8 cellular contexts compared by ENCODE assay signal in the genomic region with DNA sequence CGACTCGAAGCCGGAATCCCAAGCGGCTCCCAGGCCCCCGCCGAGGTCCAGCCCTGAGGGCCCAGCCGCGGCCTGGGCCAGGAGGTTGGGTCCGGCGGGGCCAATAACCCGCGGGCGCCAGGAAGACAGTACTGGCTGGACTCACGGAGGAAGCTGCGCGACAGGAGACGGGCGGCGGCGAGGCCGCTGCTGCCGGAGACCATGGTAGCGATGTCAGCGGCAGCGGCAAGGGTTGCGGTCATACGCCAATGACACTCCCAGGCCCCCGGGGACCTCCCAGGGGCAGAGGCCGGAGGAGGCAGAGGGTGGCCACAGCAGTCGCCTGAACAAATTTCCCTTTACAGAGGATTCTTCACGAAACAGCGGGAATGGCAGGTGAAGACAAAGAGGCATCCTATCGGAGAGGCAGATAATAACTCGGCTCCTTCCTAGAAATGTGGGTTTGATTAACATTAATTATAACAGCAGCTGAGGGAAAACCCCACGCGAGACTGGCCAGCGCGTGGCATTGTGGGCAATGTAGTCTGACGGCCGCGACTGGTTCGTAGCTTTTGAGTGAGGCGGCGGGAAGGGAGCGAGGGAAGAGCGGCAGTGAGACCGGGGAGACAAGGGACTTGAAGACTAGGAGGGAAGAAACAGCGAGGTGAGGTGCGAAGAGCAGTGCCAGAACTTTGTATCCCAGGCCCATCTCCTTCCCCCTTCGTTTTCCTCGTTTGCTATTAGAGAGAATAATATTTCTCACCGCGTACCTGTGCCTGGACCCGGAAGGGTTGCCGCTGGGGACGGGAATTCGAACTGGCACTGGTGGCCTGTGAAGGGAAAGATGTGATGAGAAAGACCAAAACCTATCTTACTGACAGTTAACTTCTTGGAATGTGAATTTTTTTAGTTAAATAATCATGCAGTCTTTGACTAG. TPM values are rescaled to one million over a fixed set of nuclear protein-coding genes. Genes with fewer than 3 reads are reported as not detected.
A peak's percentile ranks its signal among the peaks of the same experiment; 100 is the strongest.
DNase-seq lines count a peak whose midpoint lies in the region; ATAC-seq and TF ChIP-seq lines count a peak whose summit lies in the region.

A gene (minus strand): TSS at position 253 of the 916 bp plus-strand sequence. CDS start 11 bp downstream, at position 242.

- ATAC-seq in GM19324 (IDR thresholded peaks at IDR 0.05; ENCODE audit: low FRiP score, unreplicated experiment) (peak; percentile 96), HG03469 (IDR thresholded peaks at IDR 0.05; ENCODE audit: unreplicated experiment) (peak; percentile 91), left colon (peak; percentile 93)

- no peaks in the 10 kb centered on the region for H3K9me3 Mint-ChIP-seq in activated CD4-positive, alpha-beta T cell treated with anti-CD3 and anti-CD28 coated beads, Interleukin-2, amount 10 ng/mL, durations not matched to agents 24 days and 14 days

- peaks cover 33% of the 10 kb centered on the region for H3K4me1 Mint-ChIP-seq in activated CD4-positive, alpha-beta T cell treated with anti-CD3 and anti-CD28 coated beads, Interleukin-2, amount 10 ng/mL, durations not matched to agents 24 days and 14 days

- CTCF ChIA-PET in BJ (lab: Yijun Ruan, JAX): interaction anchor here (0.8 to 1.1 kb wide), 3 partner anchors 12 to 23 kb away, joined by 3 to 4 read pairs (median 3); no protein-coding TSS in a partner anchor

- H3K27me3 Mint-ChIP-seq in activated CD4-positive, alpha-beta T cell treated with anti-CD3 and anti-CD28 coated beads, Interleukin-2, amount 10 ng/mL, durations not matched to agents 24 days and 14 days: no peaks in the 10 kb centered on the region

- POLR2A ChIA-PET in BJ (lab: Charles Lee): no interaction called here

- TF ChIP-seq CTCF in BJ (IDR thresholded peaks at IDR 0.05; ENCODE audit: insufficient read depth, low read depth, low read length) (no peak), coronary artery (IDR thresholded peaks at IDR 0.05) (no peak)

- H3K4me3 Mint-ChIP-seq in activated CD4-positive, alpha-beta T cell treated with anti-CD3 and anti-CD28 coated beads, Interleukin-2, amount 10 ng/mL, durations not matched to agents 24 days and 14 days: peak within 1 kb of the TSS; percentile 94

- no peaks in the 10 kb centered on the region for H3K36me3 ChIP-seq in BJ (ENCODE audit: control insufficient read depth, insufficient read depth, low read length)

- peak within 1 kb of the TSS; percentile 81 for H3K4me3 ChIP-seq in BJ (ENCODE audit: low read depth, low read length)
- peak within 1 kb of the TSS; percentile 94 for H3K4me3 ChIP-seq in coronary artery

- H3K36me3 Mint-ChIP-seq in activated CD4-positive, alpha-beta T cell treated with anti-CD3 and anti-CD28 coated beads, Interleukin-2, amount 10 ng/mL, durations not matched to agents 24 days and 14 days (ENCODE audit: low read depth): peaks cover 5% of the 10 kb centered on the region

- intact Hi-C loops in activated CD4-positive, alpha-beta T cell treated with anti-CD3 and anti-CD28 coated beads, Interleukin-2, amount 10 ng/mL, durations not matched to agents 24 days and 14 days (cut with micrococcal nuclease): loop anchor here (1.0 to 2.0 kb wide), 5 partner anchors 58 to 868 kb away; a partner anchor contains a TSS
- intact Hi-C loops in left colon (cut with DNase I, micrococcal nuclease): no loop called here

- DNase-seq in BJ (ENCODE audit: low read depth) (no peak), NCI-H526 treated with DMSO at 0.1 percent for 48 hours (lab: John Stamatoyannopoulos, UW) (peak; percentile 84), coronary artery (ENCODE audit: low spot score) (peak; percentile 86), left colon (peak; percentile 87 to 92)
- DNase-seq in activated CD4-positive, alpha-beta T cell treated with anti-CD3 and anti-CD28 coated beads, Interleukin-2, amount 10 ng/mL, durations not matched to agents 24 days and 14 days: peak; percentile 96
- DNase-seq in stimulated activated CD4-positive, alpha-beta T cell treated with anti-CD3 and anti-CD28 coated beads, Interleukin-2, amount 100 ng/mL, for 24 hours: peak; percentile 84 to 86

- no peaks in the 10 kb centered on the region for H3K27me3 ChIP-seq in BJ (ENCODE audit: control insufficient read depth, insufficient read depth, low read length)

- H3K27ac ChIP-seq in coronary artery: peak within 1 kb of the TSS; percentile 89 to 91

- peak within 1 kb of the TSS; percentile 97 for H3K27ac Mint-ChIP-seq in activated CD4-positive, alpha-beta T cell treated with anti-CD3 and anti-CD28 coated beads, Interleukin-2, amount 10 ng/mL, durations not matched to agents 24 days and 14 days

RNA-seq across cellular contexts. Expression of the gene that starts here (rescaled TPM):
- polyA plus RNA-seq in BJ (2011; rRNA removed): 34.3 and 51.5 TPM in 2 replicates
- 10.9 and 11.6 TPM in 2 replicates for polyA minus RNA-seq in BJ (2011; rRNA and poly(A)+ RNA removed)
- total RNA-seq in activated CD4-positive, alpha-beta T cell treated with anti-CD3 and anti-CD28 coated beads, Interleukin-2, amount 10 ng/mL, durations not matched to agents 24 days and 14 days: 71.9 and 72.6 TPM in 2 replicates
- 100 to 1,000 TPM; 201 to 234 TPM for total RNA-seq in left colon
